12 cellular contexts compared by ENCODE assay signal in genomic region chr1:59669752-59670312, GRCh38.
A peak's percentile ranks its signal among the peaks of the same experiment; 100 is the strongest.
DNase-seq lines count a peak whose midpoint lies in the region; ATAC-seq, FAIRE-seq and TF ChIP-seq lines count a peak whose summit lies in the region.
"Had no signal": no experiment of that assay in that cellular context is flagged by ENCODE, and none has a peak within 500 bp of the region (broad histone marks: within the 10 kb centered on the region; RNA-seq: fewer than 3 reads in every experiment).

No MANE protein-coding gene starts in this region.

- H3K4me1 Mint-ChIP-seq in neural progenitor cell: peaks cover 46% of the 10 kb centered on the region

- H3K4me2 ChIP-seq in neural progenitor cell: peak overlapping the region; percentile 16

- H3K9me3 ChIP-seq in neural progenitor cell (ENCODE audit: low read depth): no peaks in the 10 kb centered on the region

- no peaks in the 10 kb centered on the region for H3K27me3 ChIP-seq in neural progenitor cell

- peak overlapping the region; percentile 97 for H3K27ac ChIP-seq in neural progenitor cell
- H3K27ac ChIP-seq: SK-N-MC had no signal

- no peak for FAIRE-seq in frontal cortex (lab: Jason Lieb, UNC)
- FAIRE-seq: GM12878 had no signal

- peak overlapping the region; percentile 27 for H3K4me3 Mint-ChIP-seq in neural progenitor cell

- CTCF ChIA-PET in HEK293T (lab: Yijun Ruan, JAX): no interaction called here

- H3K4me1 ChIP-seq in neural progenitor cell: peaks cover 35% of the 10 kb centered on the region

- H3K36me3 ChIP-seq in neural progenitor cell: no peaks in the 10 kb centered on the region

- POLR2A ChIA-PET in HEK293T (lab: Yijun Ruan, JAX): no interaction called here

- no peak overlapping the region for H3K9ac ChIP-seq in neural progenitor cell

- H3K9me3 Mint-ChIP-seq in neural progenitor cell: no peaks in the 10 kb centered on the region

- H2AFZ ChIP-seq in neural progenitor cell (replicated peaks): no peak overlapping the region

- no peak overlapping the region for H3K4me3 ChIP-seq in neural progenitor cell
- H3K4me3 ChIP-seq: GM12878, SK-N-MC had no signal

- no peaks in the 10 kb centered on the region for H4K20me1 ChIP-seq in neural progenitor cell (ENCODE audit: low read depth)

- peak; percentile 59 for DNase-seq in A172 (ENCODE audit: low spot score)
- peak; percentile 12 for DNase-seq in T1000 (lab: John Stamatoyannopoulos, UW)
- DNase-seq in frontal cortex (ENCODE audit: low spot score in 2 of 2): peak; percentile 28 to 39
- peak; percentile 87 for DNase-seq in neural progenitor cell (ENCODE audit: low spot score)
- DNase-seq in CD1c-positive myeloid dendritic cell (ENCODE audit: extremely low spot score): no peak
- DNase-seq in HEK293T (ENCODE audit: extremely low spot score): no peak
- DNase-seq: ACHN, MM.1S had no signal

- ATAC-seq in HG02759 (IDR thresholded peaks at IDR 0.05; ENCODE audit: unreplicated experiment): no peak
- ATAC-seq in HG02678 (IDR thresholded peaks at IDR 0.05; ENCODE audit: unreplicated experiment): no peak
- ATAC-seq: GM12878 had no signal

- H3F3A ChIP-seq in neural progenitor cell (ENCODE audit: low read depth): peaks cover 26% of the 10 kb centered on the region

- no peak for TF ChIP-seq CTCF in neural progenitor cell (IDR thresholded peaks at IDR 0.05)

- peaks cover 6% of the 10 kb centered on the region for H3K36me3 Mint-ChIP-seq in neural progenitor cell

- H3K27me3 Mint-ChIP-seq in neural progenitor cell (ENCODE audit: insufficient read depth, low read depth): peaks cover 13% of the 10 kb centered on the region

- peak overlapping the region; percentile 94 for H3K27ac Mint-ChIP-seq in neural progenitor cell

- no peaks in the 10 kb centered on the region for H3K79me2 ChIP-seq in neural progenitor cell (ENCODE audit: low read depth)

TF ChIP-seq in HEK293T, 16 proteins besides CTCF, POLR2A, EP300 and RAD21:
- TF ChIP-seq HDGF (IDR thresholded peaks at IDR 0.05; ENCODE audit: borderline replicate concordance) (no peak), TARDBP (IDR thresholded peaks at IDR 0.05) (no peak), ARNT (IDR thresholded peaks at IDR 0.05) (no peak), FOXA1 (IDR thresholded peaks at IDR 0.05) (no peak), BHLHE40 (IDR thresholded peaks at IDR 0.05; ENCODE audit: borderline replicate concordance) (no peak), FOXK2 (IDR thresholded peaks at IDR 0.05) (no peak), CTBP1 (IDR thresholded peaks at IDR 0.05; ENCODE audit: borderline replicate concordance) (no peak), NFRKB (IDR thresholded peaks at IDR 0.05) (no peak), ELF4 (IDR thresholded peaks at IDR 0.05) (no peak), SP1 (IDR thresholded peaks at IDR 0.05) (no peak), FOXM1 (IDR thresholded peaks at IDR 0.05; ENCODE audit: borderline replicate concordance) (no peak), LEF1 (IDR thresholded peaks at IDR 0.05; ENCODE audit: borderline replicate concordance) (no peak), L3MBTL2 (conservative IDR thresholded peaks at IDR 0.05) (no peak), ZNF384 (IDR thresholded peaks at IDR 0.05) (no peak), SUZ12 (IDR thresholded peaks at IDR 0.05) (no peak)
- TF ChIP-seq, protein P1, sequence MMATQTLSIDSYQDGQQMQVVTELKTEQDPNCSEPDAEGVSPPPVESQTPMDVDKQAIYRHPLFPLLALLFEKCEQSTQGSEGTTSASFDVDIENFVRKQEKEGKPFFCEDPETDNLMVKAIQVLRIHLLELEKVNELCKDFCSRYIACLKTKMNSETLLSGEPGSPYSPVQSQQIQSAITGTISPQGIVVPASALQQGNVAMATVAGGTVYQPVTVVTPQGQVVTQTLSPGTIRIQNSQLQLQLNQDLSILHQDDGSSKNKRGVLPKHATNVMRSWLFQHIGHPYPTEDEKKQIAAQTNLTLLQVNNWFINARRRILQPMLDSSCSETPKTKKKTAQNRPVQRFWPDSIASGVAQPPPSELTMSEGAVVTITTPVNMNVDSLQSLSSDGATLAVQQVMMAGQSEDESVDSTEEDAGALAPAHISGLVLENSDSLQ (IDR thresholded peaks at IDR 0.05): no peak

Comparison
In these comparisons a context has a peak if more than half of its experiments do, and no peak if none do; other contexts are left out.
1. DNase-seq: peak in A172 (single experiment), T1000 (single experiment), frontal cortex (2 of 2) and neural progenitor cell (single experiment); none in CD1c-positive myeloid dendritic cell (single experiment) and HEK293T (single experiment).